In genomic region chr17:67245073-67245693, GRCh38 we compare ENCODE assay signal across 1 cellular context.
TF ChIP-seq lines count a peak whose summit lies in the region.

TSS of gene HELZ (minus strand) at chr17:67245196. CDS start at chr17:67218804, 26,392 bp downstream.

TF ChIP-seq in GM12878, 131 proteins besides CTCF, POLR2A, EP300 and RAD21 (continued from another document):
- no peak for TF ChIP-seq ATF2 (IDR thresholded peaks at IDR 0.05; ENCODE audit: low read length)
- TF ChIP-seq CBFB (IDR thresholded peaks at IDR 0.05; ENCODE audit: low read depth), result no peak
- peak; percentile 93 for TF ChIP-seq YY1 (IDR thresholded peaks at IDR 0.05; ENCODE audit: low read depth, low read length)
- TF ChIP-seq YBX1 (IDR thresholded peaks at IDR 0.05), result no peak
- TF ChIP-seq POLR2AphosphoS5 (IDR thresholded peaks at IDR 0.05; ENCODE audit: low read length), result peak; percentile 58; the same call in 1 of the 2 replicates
- TF ChIP-seq SUPT20H (IDR thresholded peaks at IDR 0.05; ENCODE audit: borderline replicate concordance, control insufficient read depth, low read depth, low read length), result no peak
- no peak for TF ChIP-seq ZBTB33 (IDR thresholded peaks at IDR 0.05)
- no peak for TF ChIP-seq ZNF622 (IDR thresholded peaks at IDR 0.05)
- TF ChIP-seq MEF2B (IDR thresholded peaks at IDR 0.05; ENCODE audit: partially characterized antibody, poor library complexity, severe bottlenecking), result peak; percentile 10
- peak in 1 of 2 experiments; percentile 12; a peak in 1 of 4 replicates for TF ChIP-seq BHLHE40 (IDR thresholded peaks at IDR 0.05; ENCODE audit: borderline replicate concordance in 1 of 2, low read depth in 2 of 2, low read length in 1 of 2)
- no peak for TF ChIP-seq RELB (IDR thresholded peaks at IDR 0.05; ENCODE audit: low read depth)
- TF ChIP-seq SMARCA5 (IDR thresholded peaks at IDR 0.05), result 0 out of 2 replicates have a peak, but pooled peaks have one; percentile 7
- 0 out of 2 replicates have a peak, but pooled peaks have one; percentile 27 for TF ChIP-seq E2F4 (IDR thresholded peaks at IDR 0.05; ENCODE audit: low read depth, low read length)
- no peak for TF ChIP-seq ZBTB11 (CRISPR knock-in tag; IDR thresholded peaks at IDR 0.05)
- peak; percentile 35; the same call in 1 of the 2 replicates for TF ChIP-seq PML (IDR thresholded peaks at IDR 0.05; ENCODE audit: low read length)
- 0 out of 3 replicates have a peak, but pooled peaks have one; percentile 14 for TF ChIP-seq POU2F2 (IDR thresholded peaks at IDR 0.05; ENCODE audit: borderline replicate concordance, low read depth, low read length)
